ENCODE assay signal across 8 cellular contexts in the genomic region with DNA sequence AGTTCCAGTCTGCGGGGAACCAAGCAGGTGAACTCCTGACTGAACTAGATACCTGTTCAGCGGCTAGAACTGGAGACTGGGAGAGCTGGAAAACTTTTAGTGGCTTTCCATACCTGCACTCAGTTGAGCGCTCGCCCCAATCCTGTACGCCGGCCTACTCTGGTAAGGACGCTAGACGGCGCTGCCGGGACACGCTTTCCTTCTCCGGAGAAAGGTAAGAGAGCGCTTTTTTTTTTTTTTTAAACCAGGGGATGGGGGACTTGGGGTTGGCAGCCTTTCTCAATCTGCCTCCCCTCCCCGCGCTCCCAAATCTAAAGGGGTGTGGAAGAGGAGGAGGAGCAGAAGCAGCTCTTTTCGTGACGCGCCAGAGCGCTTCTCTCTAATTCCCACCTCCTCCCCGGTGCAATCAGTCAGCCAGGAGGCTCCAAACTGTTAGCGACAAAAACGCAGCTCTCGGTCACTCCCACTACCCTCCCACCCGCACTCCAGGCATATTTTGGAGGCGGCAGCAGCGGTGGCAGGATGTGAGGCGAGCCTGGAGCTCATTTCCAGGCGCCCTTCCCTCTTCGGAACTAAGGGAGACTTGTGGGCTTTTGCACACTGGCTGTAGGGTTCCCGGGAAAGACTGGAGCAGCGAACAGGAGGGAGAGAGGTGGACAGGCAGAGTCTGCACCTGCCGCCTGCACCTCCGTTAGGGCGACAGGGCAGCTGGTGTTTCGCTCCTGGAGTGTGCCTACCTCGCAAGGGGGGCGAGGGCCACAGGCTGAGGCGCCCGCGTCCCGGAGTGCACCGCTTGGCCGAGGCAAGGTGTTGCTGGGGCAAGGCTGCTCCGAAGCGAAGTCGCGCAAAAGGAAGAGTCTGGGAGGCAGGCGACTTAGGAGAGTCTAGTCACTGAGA. TPM values are rescaled to one million over a fixed set of nuclear protein-coding genes. Genes with fewer than 3 reads are reported as not detected.
DNase-seq lines count a peak whose midpoint lies in the region; ATAC-seq, FAIRE-seq and TF ChIP-seq lines count a peak whose summit lies in the region.

A gene (plus strand): TSS at position 409 of the 897 bp plus-strand sequence.

- POLR2A ChIA-PET in A549 (lab: Yijun Ruan, JAX) = no interaction called here

- H3K4me1 ChIP-seq in A549 (no peaks in the 10 kb centered on the region), stomach (peaks cover 0 to 27% (median 17%) of the 10 kb centered on the region in 4 donors)

- TF ChIP-seq EP300 in A549 (IDR thresholded peaks at IDR 0.05) (no peak), stomach (IDR thresholded peaks at IDR 0.05) (no peak)

- 5% methylated on average over 35 of the region's 48 CpGs for WGBS in A549 (ENCODE audit: missing lambda C conversion rate)
- 1 to 26% (median 4%) methylated on average over 36 to 48 of the region's 48 CpGs for WGBS in stomach, 5 donors

- TF ChIP-seq RAD21 in A549 (conservative IDR thresholded peaks at IDR 0.05 in 1 of 2, IDR thresholded peaks at IDR 0.05 in 1 of 2) = peak; percentile 38 to 54; a peak in 4 of 5 replicates

- H3K36me3 ChIP-seq in stomach = no peaks in the 10 kb centered on the region

- no peak for TF ChIP-seq POLR2A in A549 (IDR thresholded peaks at IDR 0.05; ENCODE audit: low read length)
- TF ChIP-seq POLR2A in stomach (IDR thresholded peaks at IDR 0.05) = no peak

- intact Hi-C loops in stomach (cut with DNase I; ENCODE audit: low total_unique reads) = no loop called here

- H3K9me3 ChIP-seq in A549 = no peaks in the 10 kb centered on the region
- H3K9me3 ChIP-seq in stomach = no peaks in the 10 kb centered on the region

- H3K27me3 ChIP-seq in stomach = peaks cover 3 to 53% (median 47%) of the 10 kb centered on the region in 3 donors

- no peak within 1 kb of the TSS for H3K27ac ChIP-seq in A549
- no peak within 1 kb of the TSS for H3K27ac ChIP-seq in stomach

- H3K4me3 ChIP-seq in A549 (peak within 1 kb of the TSS; percentile 20; the same call in 1 of the 3 replicates), stomach (peak within 1 kb of the TSS; percentile 7 to 39 (median 28))

- ATAC-seq in A549 (peak; percentile 85 to 95), HG02678 (IDR thresholded peaks at IDR 0.05; ENCODE audit: unreplicated experiment) (no peak), GM21447 (IDR thresholded peaks at IDR 0.05; ENCODE audit: unreplicated experiment) (no peak)

- CTCF ChIA-PET in A549 (lab: Yijun Ruan, JAX) = interaction anchor here (0.6 to 2.6 kb wide), 11 partner anchors 10 to 314 kb away, joined by 3 to 12 read pairs (median 4); no protein-coding TSS in a partner anchor

- peak within 1 kb of the TSS; percentile 64 for H3K4me2 ChIP-seq in A549

- TF ChIP-seq CTCF in A549 (IDR thresholded peaks at IDR 0.05) = peak; percentile 48
- TF ChIP-seq CTCF in GM12874 (IDR thresholded peaks at IDR 0.05; ENCODE audit: insufficient read depth, low read depth, low read length) = peak; percentile 54
- TF ChIP-seq CTCF in stomach (IDR thresholded peaks at IDR 0.05) = peak in 4 of 7 experiments; percentile 7 to 32 (median 22)

- FAIRE-seq in A549 (lab: Jason Lieb, UNC) = no peak

- DNase-seq in A549 (ENCODE audit: low read depth in 1 of 2, low spot score in 1 of 2) (peak; percentile 37 to 38), SW480 (ENCODE audit: low spot score) (peak; percentile 25), iPS DF 4.7 (ENCODE audit: extremely low read depth, low spot score) (peak; percentile 11), stomach (peak; percentile 58), GM19240 (ENCODE audit: insufficient read length, low spot score) (no peak)

TF ChIP-seq in A549, 52 proteins besides CTCF, POLR2A, EP300 and RAD21:
- TF ChIP-seq KDM1A (IDR thresholded peaks at IDR 0.05; ENCODE audit: low read depth) (no peak), SMC3 (IDR thresholded peaks at IDR 0.05) (peak; percentile 44)

RNA-seq across cellular contexts. Expression of the gene that starts here (rescaled TPM):
- polyA plus RNA-seq in A549 (2011; rRNA removed) = not detected in 2 replicates
- polyA plus RNA-seq in A549 (2012; cell fraction: cytosol; rRNA removed) = not detected in 2 replicates
- polyA plus RNA-seq in A549 (2012; cell fraction: nucleus; rRNA removed) = not detected in 2 replicates
- not detected in 3 replicates for polyA plus RNA-seq in A549 (2017; fragmentation: RNase III; extraction: RNeasy Plus Mini Kit Qiagen cat#74134 plus additional on column Dnase treatment)
- not detected in 2 replicates for polyA minus RNA-seq in A549 (2011; rRNA and poly(A)+ RNA removed)
- 1 to 10 TPM in 1 of 5 donors, not detected in 4; 1.1 TPM for total RNA-seq in stomach
- polyA plus RNA-seq in stomach = not detected

Comparison
In these comparisons a context has a peak if more than half of its experiments do, and no peak if none do; other contexts are left out.
1. Peak in DNase-seq, ATAC-seq, H3K4me3 ChIP-seq and H3K4me2 ChIP-seq in A549; RNA of the gene not detected or under 1 TPM.